8 cellular contexts compared by ENCODE assay signal in the genomic region with DNA sequence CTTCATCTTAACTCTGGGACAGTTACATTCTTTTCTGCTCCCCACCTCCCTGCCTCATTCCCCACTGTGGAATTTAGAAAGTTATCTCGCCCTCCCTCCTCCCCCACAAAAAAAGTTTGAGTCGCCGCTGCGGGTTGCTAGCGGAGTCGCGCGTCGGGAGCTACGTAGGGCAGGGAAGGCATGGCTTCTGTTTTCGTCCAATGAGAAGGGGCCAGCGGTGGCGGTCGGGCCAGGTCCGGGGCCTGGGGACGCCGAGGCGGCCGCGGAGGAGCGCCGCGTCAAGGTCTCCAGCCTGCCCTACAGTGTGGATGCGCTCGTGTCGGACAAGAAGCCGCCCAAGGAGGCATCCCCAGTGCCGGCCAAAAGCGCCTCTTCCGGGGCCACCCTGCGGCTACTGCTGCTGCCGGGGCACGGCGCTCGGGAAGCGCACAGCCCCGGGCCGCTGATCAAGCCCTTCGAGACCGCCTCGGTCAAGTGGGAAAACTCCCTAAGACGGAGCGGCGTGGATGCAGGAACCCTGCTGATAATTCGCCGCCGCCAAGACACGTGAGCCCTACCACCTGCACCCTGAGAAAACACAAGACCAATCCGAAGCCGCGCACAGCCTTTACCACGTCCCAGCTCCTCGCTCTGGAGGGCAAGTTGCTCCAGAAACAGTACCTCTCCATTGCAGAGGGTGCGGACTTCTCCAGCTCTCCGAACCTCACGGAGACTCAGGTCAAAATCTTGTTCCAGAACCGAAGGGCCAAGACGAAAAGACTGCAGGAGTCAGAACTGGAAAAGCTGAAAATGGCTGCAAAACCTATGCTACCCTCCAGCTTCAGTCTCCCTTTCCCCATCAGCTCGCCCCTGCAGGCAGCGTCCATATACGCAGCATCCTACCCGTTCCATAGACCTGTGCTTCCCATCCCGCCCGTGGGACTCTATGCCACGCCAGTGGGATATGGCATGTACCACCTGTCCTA. TPM values are rescaled to one million over a fixed set of nuclear protein-coding genes. Genes with fewer than 3 reads are reported as not detected.
DNase-seq lines count a peak whose midpoint lies in the region; ATAC-seq and TF ChIP-seq lines count a peak whose summit lies in the region.

No MANE protein-coding gene starts in this region.

- peaks cover 4% of the 10 kb centered on the region for H3K4me1 ChIP-seq in mucosa of descending colon (ENCODE audit: low read depth)

- TF ChIP-seq CTCF in coronary artery (IDR thresholded peaks at IDR 0.05) (no peak), mucosa of descending colon (IDR thresholded peaks at IDR 0.05) (no peak)

- CTCF ChIA-PET in activated CD4-positive, alpha-beta T cell treated with anti-CD3 and anti-CD28 coated beads for 36 hours (lab: Charles Lee), result interaction anchor here (0.6 to 1.3 kb wide), 9 partner anchors 11 to 771 kb away, joined by 3 to 7 read pairs (median 3); no protein-coding TSS in a partner anchor

- H3K27ac Mint-ChIP-seq in activated CD4-positive, alpha-beta T cell treated with anti-CD3 and anti-CD28 coated beads for 36 hours, result peak overlapping the region; percentile 84

- POLR2A ChIA-PET in activated CD4-positive, alpha-beta T cell treated with anti-CD3 and anti-CD28 coated beads for 36 hours (lab: Charles Lee), result interaction anchor here (0.7 kb wide), 1 partner anchor 61 kb away, joined by 7 read pairs; no protein-coding TSS in a partner anchor

- H3K4me3 ChIP-seq in H7 (ENCODE audit: insufficient read depth, low read depth, low read length) (peak overlapping the region; percentile 64), coronary artery (peak overlapping the region; percentile 65), mucosa of descending colon (no peak overlapping the region)

- peaks cover 47% of the 10 kb centered on the region for H3K4me1 Mint-ChIP-seq in activated CD4-positive, alpha-beta T cell treated with anti-CD3 and anti-CD28 coated beads for 36 hours

- intact Hi-C loops in activated CD4-positive, alpha-beta T cell treated with anti-CD3 and anti-CD28 coated beads for 36 hours (cut with DNase I, micrococcal nuclease), result loop anchor here in 1 of 2 experiments (1.0 to 10.0 kb wide), 4 partner anchors 62 to 712 kb away; a partner anchor contains a TSS
- intact Hi-C loops in mucosa of descending colon (cut with DNase I, micrococcal nuclease), result no loop called here

- no peaks in the 10 kb centered on the region for H3K9me3 ChIP-seq in mucosa of descending colon

- no peaks in the 10 kb centered on the region for H3K27me3 Mint-ChIP-seq in activated CD4-positive, alpha-beta T cell treated with anti-CD3 and anti-CD28 coated beads for 36 hours

- H3K27ac ChIP-seq in coronary artery, result no peak overlapping the region

- no peaks in the 10 kb centered on the region for H3K9me3 Mint-ChIP-seq in activated CD4-positive, alpha-beta T cell treated with anti-CD3 and anti-CD28 coated beads for 36 hours (ENCODE audit: low read depth)

- DNase-seq in H7 (peak; percentile 85), coronary artery (ENCODE audit: low spot score) (no peak), mucosa of descending colon (peak; percentile 2 to 56 (median 46)), NCI-H446 treated with DMSO at 0.1 percent for 48 hours (lab: John Stamatoyannopoulos, UW) (no peak), NCI-H1092 (lab: John Stamatoyannopoulos, UW) (no peak)
- peak; percentile 78 for DNase-seq in activated CD4-positive, alpha-beta T cell treated with anti-CD3 and anti-CD28 coated beads for 36 hours
- peak; percentile 38 for DNase-seq in stimulated activated CD8-positive, alpha-beta memory T cell treated with anti-CD3 and anti-CD28 coated beads, Interleukin-4, amount 100 ng/mL, for 24 hours (ENCODE audit: low read depth)

- peak; percentile 90 for ATAC-seq in activated CD4-positive, alpha-beta T cell treated with anti-CD3 and anti-CD28 coated beads for 36 hours
- ATAC-seq in mucosa of descending colon (peak; percentile 61), GM21390 (IDR thresholded peaks at IDR 0.05; ENCODE audit: unreplicated experiment) (no peak)

- H3K36me3 Mint-ChIP-seq in activated CD4-positive, alpha-beta T cell treated with anti-CD3 and anti-CD28 coated beads for 36 hours (ENCODE audit: low read depth), result no peaks in the 10 kb centered on the region

- H3K27me3 ChIP-seq in H7 (ENCODE audit: control insufficient read depth, insufficient read depth, low read length), result peaks cover 47% of the 10 kb centered on the region

- H3K4me3 Mint-ChIP-seq in activated CD4-positive, alpha-beta T cell treated with anti-CD3 and anti-CD28 coated beads for 36 hours, result peak overlapping the region; percentile 83

- no peaks in the 10 kb centered on the region for H3K36me3 ChIP-seq in H7 (replicated peaks; ENCODE audit: control insufficient read depth, insufficient read depth, low read length)
- H3K36me3 ChIP-seq in mucosa of descending colon (ENCODE audit: low read depth), result no peaks in the 10 kb centered on the region

RNA-seq across cellular contexts. Expression of a gene that starts 8.9 kb away (rescaled TPM):
- 0.03 and 0.22 TPM in 2 replicates for total RNA-seq in H7 (2014; rRNA removed; shearing (Covaris generic))
- total RNA-seq in activated CD4-positive, alpha-beta T cell treated with anti-CD3 and anti-CD28 coated beads for 36 hours, result under 1 TPM; 0.16 to 0.27 TPM
- total RNA-seq in mucosa of descending colon, result not detected

RNA-seq across cellular contexts. Expression of a gene that starts 9.7 kb away (rescaled TPM):
- total RNA-seq in H7 (2014; rRNA removed; shearing (Covaris generic)), result not detected in 2 replicates
- total RNA-seq in activated CD4-positive, alpha-beta T cell treated with anti-CD3 and anti-CD28 coated beads for 36 hours, result not detected
- total RNA-seq in mucosa of descending colon, result not detected

RNA-seq across cellular contexts. Expression of a gene that starts 35.4 kb away (rescaled TPM):
- total RNA-seq in H7 (2014; rRNA removed; shearing (Covaris generic)), result not detected in 2 replicates
- not detected for total RNA-seq in activated CD4-positive, alpha-beta T cell treated with anti-CD3 and anti-CD28 coated beads for 36 hours
- total RNA-seq in mucosa of descending colon, result not detected

Comparison
In these comparisons a context has a peak if more than half of its experiments do, and no peak if none do; other contexts are left out.
1. DNase-seq: peak in H7 (single experiment), activated CD4-positive, alpha-beta T cell treated with anti-CD3 and anti-CD28 coated beads for 36 hours (single experiment), mucosa of descending colon (3 of 3) and stimulated activated CD8-positive, alpha-beta memory T cell treated with anti-CD3 and anti-CD28 coated beads, Interleukin-4, amount 100 ng/mL, for 24 hours (single experiment); none in coronary artery (single experiment), NCI-H446 treated with DMSO at 0.1 percent for 48 hours (single experiment) and NCI-H1092 (single experiment).